Comparison of ENCODE assay signal across 14 cellular contexts in the genomic region with DNA sequence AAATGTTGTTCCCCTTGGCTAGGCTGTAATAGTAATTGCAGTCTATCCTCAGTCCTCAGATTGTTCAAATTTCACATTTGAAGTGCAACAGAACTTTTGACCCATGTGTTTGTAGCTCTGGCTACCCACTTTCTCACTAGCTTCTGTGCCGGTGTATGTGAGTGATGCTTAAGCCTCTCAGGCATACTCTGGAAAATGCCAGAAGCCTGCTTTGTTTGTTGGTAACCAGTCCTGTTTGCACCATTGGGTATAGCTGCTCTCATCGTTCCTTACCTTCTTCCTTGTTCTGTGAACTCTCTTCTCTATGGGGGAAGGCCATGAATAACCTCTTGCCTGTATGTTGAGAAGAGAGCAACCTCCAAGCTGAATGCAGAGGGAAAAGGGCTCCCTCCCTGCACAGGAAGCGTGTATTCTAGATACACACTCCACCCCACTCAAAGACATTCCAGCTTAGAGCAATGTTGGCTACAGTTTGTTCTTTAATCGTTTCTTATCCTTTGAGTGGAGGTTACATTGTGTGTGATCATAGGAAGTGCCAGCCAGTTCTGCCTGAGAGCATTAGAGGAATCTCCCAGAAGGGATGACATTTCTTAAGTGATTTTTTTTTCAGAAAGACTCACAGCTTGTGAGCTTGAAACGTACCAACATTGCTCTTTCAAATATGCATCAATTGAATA. TPM values are rescaled to one million over a fixed set of nuclear protein-coding genes. Genes with fewer than 3 reads are reported as not detected.
"Had no signal": no experiment of that assay in that cellular context is flagged by ENCODE, and none has a peak within 500 bp of the region (broad histone marks: within the 10 kb centered on the region; RNA-seq: fewer than 3 reads in every experiment).

No MANE protein-coding gene starts in this region.

- H3K4me1 Mint-ChIP-seq: activated naive CD8-positive, alpha-beta T cell treated with anti-CD3 and anti-CD28 coated beads, Interleukin-2, amount 10 ng/mL, durations not matched to agents 7 days and 5 days; neural crest cell had no signal

- H3K9me3 Mint-ChIP-seq: activated naive CD8-positive, alpha-beta T cell treated with anti-CD3 and anti-CD28 coated beads, Interleukin-2, amount 10 ng/mL, durations not matched to agents 7 days and 5 days; neural crest cell; stimulated activated naive CD8-positive, alpha-beta T cell treated with anti-CD3 and anti-CD28 coated beads, Interleukin-15, amount 100 ng/mL, for 72 hours had no signal

- H3K27ac Mint-ChIP-seq: activated naive CD8-positive, alpha-beta T cell treated with anti-CD3 and anti-CD28 coated beads, Interleukin-2, amount 10 ng/mL, durations not matched to agents 7 days and 5 days; stimulated activated naive CD8-positive, alpha-beta T cell treated with anti-CD3 and anti-CD28 coated beads, Interleukin-15, amount 100 ng/mL, for 72 hours; T-helper 17 cell had no signal

- H3K4me3 Mint-ChIP-seq: activated naive CD8-positive, alpha-beta T cell treated with anti-CD3 and anti-CD28 coated beads, Interleukin-2, amount 10 ng/mL, durations not matched to agents 7 days and 5 days; neural crest cell; stimulated activated naive CD8-positive, alpha-beta T cell treated with anti-CD3 and anti-CD28 coated beads, Interleukin-15, amount 100 ng/mL, for 72 hours; T-helper 17 cell had no signal

- DNase-seq: activated CD4-positive, alpha-beta T cell treated with anti-CD3 and anti-CD28 coated beads, Interleukin-2, amount 50 U/mL, for 48 hours; activated CD4-positive, CD25-positive, alpha-beta regulatory T cell treated with anti-CD3 and anti-CD28 coated beads, Interleukin-2, amount 50 U/mL, for 72 hours; activated gamma-delta T cell treated with Interleukin-2 at 50 U/mL for 16 hours; activated naive CD8-positive, alpha-beta T cell treated with anti-CD3 and anti-CD28 coated beads, Interleukin-2, amount 10 ng/mL, durations not matched to agents 7 days and 5 days; activated T-cell treated with anti-CD3 and anti-CD28 coated beads, Interleukin-2, amount 50 U/mL, for 48 hours; esophagus squamous epithelium; ovary; stimulated activated CD4-positive, alpha-beta T cell treated with anti-CD3 and anti-CD28 coated beads, Interleukin-4, amount 100 ng/mL, for 4 hours; stimulated activated naive CD8-positive, alpha-beta T cell treated with anti-CD3 and anti-CD28 coated beads, Interleukin-15, amount 100 ng/mL, for 72 hours; T-helper 17 cell; testis had no signal

- ATAC-seq: stimulated activated naive CD8-positive, alpha-beta T cell treated with anti-CD3 and anti-CD28 coated beads, Interleukin-15, amount 100 ng/mL, for 72 hours; T-helper 17 cell had no signal

- H3K27me3 Mint-ChIP-seq: activated naive CD8-positive, alpha-beta T cell treated with anti-CD3 and anti-CD28 coated beads, Interleukin-2, amount 10 ng/mL, durations not matched to agents 7 days and 5 days; stimulated activated naive CD8-positive, alpha-beta T cell treated with anti-CD3 and anti-CD28 coated beads, Interleukin-15, amount 100 ng/mL, for 72 hours; T-helper 17 cell had no signal

RNA-seq across cellular contexts. Expression of a gene that starts 40.5 kb away (rescaled TPM):
- total RNA-seq: activated naive CD8-positive, alpha-beta T cell treated with anti-CD3 and anti-CD28 coated beads, Interleukin-2, amount 10 ng/mL, durations not matched to agents 7 days and 5 days; ascending aorta; esophagus squamous epithelium; neural crest cell; skeletal muscle tissue; T-helper 17 cell had no signal
